11 cellular contexts compared by ENCODE assay signal in the genomic region with DNA sequence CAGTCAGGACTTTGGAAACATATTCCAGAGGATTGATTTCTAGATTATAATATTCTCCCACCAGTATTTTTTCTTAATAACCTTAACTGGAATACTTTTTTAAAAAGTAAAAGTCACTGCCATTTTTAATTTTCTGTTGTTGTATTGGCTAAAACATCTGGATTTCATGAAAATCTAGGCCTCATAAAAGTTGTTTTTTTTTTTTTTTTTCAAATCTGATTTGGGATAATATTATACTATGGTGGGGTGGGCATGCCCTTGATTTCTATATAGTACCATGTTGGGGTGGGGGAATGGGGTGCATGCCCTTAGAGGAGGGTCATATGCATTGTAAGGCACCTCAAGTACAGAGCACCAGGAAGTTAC. TPM values are rescaled to one million over a fixed set of nuclear protein-coding genes. Genes with fewer than 3 reads are reported as not detected.
DNase-seq lines count a peak whose midpoint lies in the region; ATAC-seq and TF ChIP-seq lines count a peak whose summit lies in the region.
"Had no signal": no experiment of that assay in that cellular context is flagged by ENCODE, and none has a peak within 500 bp of the region (broad histone marks: within the 10 kb centered on the region; RNA-seq: fewer than 3 reads in every experiment).

No MANE protein-coding gene starts in this region.

- H3K36me3 Mint-ChIP-seq in HFFc6 (ENCODE audit: low read depth) (peaks cover 81% of the 10 kb centered on the region), brain (peaks cover 7% of the 10 kb centered on the region), mesothelial cell of epicardium (peaks cover 9% of the 10 kb centered on the region)

- H3K27ac ChIP-seq in thoracic aorta = peak overlapping the region; percentile 96 to 98

- H3K4me3 Mint-ChIP-seq in HFFc6 (peak overlapping the region; percentile 92), brain (peak overlapping the region in 4 of 5 experiments; percentile 49 to 92 (median 72)), mesothelial cell of epicardium (no peak overlapping the region)
- H3K4me3 Mint-ChIP-seq: activated CD4-positive, alpha-beta T cell treated with anti-CD3 and anti-CD28 coated beads, Interleukin-2, amount 10 ng/mL, durations not matched to agents 24 days and 14 days; activated T-helper 1 cell treated with anti-CD3 and anti-CD28 coated beads, Interleukin-12 subunit alpha, Interleukin-12 subunit beta, Interleukin-2, Interleukin-4 antibody, amounts not matched to agents 30 ng/mL and 10 ng/mL and 1 ng/mL, durations not matched to agents 14 hours and 24 hours and 36 hours; CD8-positive, alpha-beta T cell had no signal

- no peak for ATAC-seq in thoracic aorta (ENCODE audit: insufficient number of reproducible peaks, low FRiP score, low read depth)
- ATAC-seq: CD8-positive, alpha-beta T cell had no signal

- H3K9me3 Mint-ChIP-seq in HFFc6 (0 out of 2 replicates have a peak, but pooled peaks cover 5% of the 10 kb centered on the region), brain (peaks cover 0 to 3% (median 0%) of the 10 kb centered on the region in 5 experiments), mesothelial cell of epicardium (no peaks in the 10 kb centered on the region)
- H3K9me3 Mint-ChIP-seq: activated CD4-positive, alpha-beta T cell treated with anti-CD3 and anti-CD28 coated beads, Interleukin-2, amount 10 ng/mL, durations not matched to agents 24 days and 14 days; activated T-helper 1 cell treated with anti-CD3 and anti-CD28 coated beads, Interleukin-12 subunit alpha, Interleukin-12 subunit beta, Interleukin-2, Interleukin-4 antibody, amounts not matched to agents 30 ng/mL and 10 ng/mL and 1 ng/mL, durations not matched to agents 14 hours and 24 hours and 36 hours; CD8-positive, alpha-beta T cell had no signal

- H3K4me1 Mint-ChIP-seq in HFFc6 (ENCODE audit: low read depth) (peaks cover 95% of the 10 kb centered on the region), brain (peaks cover 90% of the 10 kb centered on the region), mesothelial cell of epicardium (peaks cover 86% of the 10 kb centered on the region)

- peaks cover 17% of the 10 kb centered on the region for H3K36me3 ChIP-seq in thoracic aorta

- H3K9me3 ChIP-seq in thoracic aorta = no peaks in the 10 kb centered on the region

- no peak for DNase-seq in HFFc6
- no peak for DNase-seq in mesothelial cell of epicardium (ENCODE audit: low spot score in 2 of 2, unreplicated experiment in 2 of 2)
- no peak for DNase-seq in thoracic aorta (ENCODE audit: low spot score)
- no peak for DNase-seq in NCI-H187 treated with DMSO at 0.1 percent for 48 hours (lab: John Stamatoyannopoulos, UW)
- DNase-seq in NCI-H2107 (lab: John Stamatoyannopoulos, UW) = no peak
- no peak for DNase-seq in NCI-H226
- DNase-seq: activated CD4-positive, alpha-beta T cell treated with anti-CD3 and anti-CD28 coated beads, Interleukin-2, amount 10 ng/mL, durations not matched to agents 24 days and 14 days; CD8-positive, alpha-beta T cell; T-helper 1 cell had no signal

- H3K4me1 ChIP-seq in thoracic aorta (ENCODE audit: control insufficient read depth in 1 of 2, low read depth in 2 of 2) = peaks cover 58 to 92% of the 10 kb centered on the region in 2 donors

- H3K27ac Mint-ChIP-seq in HFFc6 (peak overlapping the region; percentile 92), brain (peak overlapping the region in 3 of 5 experiments; percentile 3 to 89 (median 83)), mesothelial cell of epicardium (peak overlapping the region; percentile 86)
- H3K27ac Mint-ChIP-seq: activated CD4-positive, alpha-beta T cell treated with anti-CD3 and anti-CD28 coated beads, Interleukin-2, amount 10 ng/mL, durations not matched to agents 24 days and 14 days; activated T-helper 1 cell treated with anti-CD3 and anti-CD28 coated beads, Interleukin-12 subunit alpha, Interleukin-12 subunit beta, Interleukin-2, Interleukin-4 antibody, amounts not matched to agents 30 ng/mL and 10 ng/mL and 1 ng/mL, durations not matched to agents 14 hours and 24 hours and 36 hours; CD8-positive, alpha-beta T cell had no signal

- peak overlapping the region; percentile 44 for H3K4me3 ChIP-seq in thoracic aorta

- no peaks in the 10 kb centered on the region for H3K27me3 ChIP-seq in thoracic aorta (replicated peaks; ENCODE audit: insufficient read depth)

- peaks cover 52% of the 10 kb centered on the region for H3K27me3 Mint-ChIP-seq in HFFc6 (ENCODE audit: insufficient read depth)
- H3K27me3 Mint-ChIP-seq in brain = peaks cover 13% of the 10 kb centered on the region
- H3K27me3 Mint-ChIP-seq in mesothelial cell of epicardium (ENCODE audit: low read depth) = no peaks in the 10 kb centered on the region

- TF ChIP-seq CTCF in HFFc6 (IDR thresholded peaks at IDR 0.05) (no peak), brain (conservative IDR thresholded peaks at IDR 0.05) (no peak), mesothelial cell of epicardium (IDR thresholded peaks at IDR 0.05; ENCODE audit: unreplicated experiment) (no peak), thoracic aorta (IDR thresholded peaks at IDR 0.05) (no peak)

RNA-seq across cellular contexts. Expression of gene TPM1, which starts 9.1 kb away (rescaled TPM):
- total RNA-seq in HFFc6 (2021; fragmentation: NEBNext Ultra II Directional; extraction: Animal tissue kit (Norgen Biotek cat#: 25700)) = 1,000 to 10,000 TPM; 1,264 to 1,620 (median 1,342) TPM
- polyA plus RNA-seq in brain (ENCODE audit: insufficient read depth, low read depth, low replicate concordance) = 89.6 TPM
- total RNA-seq in mesothelial cell of epicardium (635 to 667 TPM (median 659 TPM) in 3 replicates), thoracic aorta (1,000 to 10,000 TPM in 1 of 2 donors, 100 to 1,000 TPM in 1; 927 to 1,440 TPM)
